Comparison of ENCODE assay signal across 17 cellular contexts in the genomic region with DNA sequence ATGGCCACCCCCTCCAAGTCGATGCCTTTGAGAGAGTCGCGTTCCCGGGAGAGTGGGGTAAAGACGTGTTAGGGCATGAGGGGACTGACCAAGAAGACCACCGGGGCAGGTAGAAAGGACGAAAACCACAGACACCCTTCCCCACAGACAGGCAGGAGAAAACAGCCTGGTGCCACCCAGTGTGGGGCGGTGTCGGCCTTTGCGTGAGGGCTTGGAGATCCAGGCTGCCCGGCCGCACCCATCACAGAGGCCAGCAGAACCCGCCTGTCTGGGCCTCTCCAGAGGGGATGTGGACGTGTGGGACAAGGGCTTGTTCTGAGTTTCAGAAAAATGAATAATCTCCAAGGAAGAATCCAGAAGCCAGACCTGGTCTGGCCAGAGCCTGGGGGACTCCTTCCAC. TPM values are rescaled to one million over a fixed set of nuclear protein-coding genes. Genes with fewer than 3 reads are reported as not detected.
"Had no signal": no experiment of that assay in that cellular context is flagged by ENCODE, and none has a peak within 500 bp of the region (broad histone marks: within the 10 kb centered on the region; RNA-seq: fewer than 3 reads in every experiment).

No MANE protein-coding gene starts in this region.

- H3K27ac Mint-ChIP-seq: activated CD8-positive, alpha-beta T cell treated with anti-CD3 and anti-CD28 coated beads for 36 hours; activated naive CD4-positive, alpha-beta T cell treated with anti-CD3 and anti-CD28 coated beads, Interleukin-2, amount 50 U/mL, for 24 hours; activated T-cell treated with anti-CD3 and anti-CD28 coated beads, Interleukin-2, amount 50 U/mL, for 72 hours had no signal

- H3K4me3 Mint-ChIP-seq: activated CD8-positive, alpha-beta T cell treated with anti-CD3 and anti-CD28 coated beads for 36 hours; activated naive CD4-positive, alpha-beta T cell treated with anti-CD3 and anti-CD28 coated beads, Interleukin-2, amount 50 U/mL, for 24 hours; activated T-cell treated with anti-CD3 and anti-CD28 coated beads, Interleukin-2, amount 50 U/mL, for 72 hours had no signal

- H3K9me3 Mint-ChIP-seq: activated CD8-positive, alpha-beta T cell treated with anti-CD3 and anti-CD28 coated beads for 36 hours; activated naive CD4-positive, alpha-beta T cell treated with anti-CD3 and anti-CD28 coated beads, Interleukin-2, amount 50 U/mL, for 24 hours; activated T-cell treated with anti-CD3 and anti-CD28 coated beads, Interleukin-2, amount 50 U/mL, for 72 hours had no signal

- H3K4me1 Mint-ChIP-seq: activated naive CD4-positive, alpha-beta T cell treated with anti-CD3 and anti-CD28 coated beads, Interleukin-2, amount 50 U/mL, for 24 hours had no signal

- ATAC-seq: activated CD4-positive, CD25-positive, alpha-beta regulatory T cell treated with anti-CD3 and anti-CD28 coated beads, Interleukin-2, amount 50 U/mL, for 24 hours; activated CD8-positive, alpha-beta T cell treated with anti-CD3 and anti-CD28 coated beads for 36 hours; activated T-cell treated with anti-CD3 and anti-CD28 coated beads, Interleukin-2, amount 50 U/mL, for 72 hours; body of pancreas had no signal

- H3K27me3 Mint-ChIP-seq: activated CD8-positive, alpha-beta T cell treated with anti-CD3 and anti-CD28 coated beads for 36 hours; activated naive CD4-positive, alpha-beta T cell treated with anti-CD3 and anti-CD28 coated beads, Interleukin-2, amount 50 U/mL, for 24 hours had no signal

- H3K36me3 Mint-ChIP-seq: activated naive CD4-positive, alpha-beta T cell treated with anti-CD3 and anti-CD28 coated beads, Interleukin-2, amount 50 U/mL, for 24 hours had no signal

- DNase-seq: activated CD4-positive, alpha-beta T cell treated with anti-CD3 and anti-CD28 coated beads for 4 hours; activated CD8-positive, alpha-beta memory T cell treated with anti-CD3 and anti-CD28 coated beads, Interleukin-2, amount 50 U/mL, for 4 hours; activated CD8-positive, alpha-beta T cell treated with anti-CD3 and anti-CD28 coated beads for 36 hours; activated T-cell treated with anti-CD3 and anti-CD28 coated beads, Interleukin-2, amount 50 U/mL, for 72 hours; body of pancreas; KG1; NCI-H1048; NCI-H187 treated with DMSO at 0.1 percent for 48 hours; NCI-H2227 treated with DMSO at 0.1 percent for 48 hours; NCI-H748 treated with DMSO at 0.1 percent for 48 hours; PC-9; SHP77 treated with DMSO at 0.1 percent for 48 hours; T-helper 2 cell; T1000 had no signal

RNA-seq across cellular contexts. Expression of gene MYRF, which starts 41.4 kb away (rescaled TPM):
- total RNA-seq: ascending aorta had no signal
